In the genomic region with DNA sequence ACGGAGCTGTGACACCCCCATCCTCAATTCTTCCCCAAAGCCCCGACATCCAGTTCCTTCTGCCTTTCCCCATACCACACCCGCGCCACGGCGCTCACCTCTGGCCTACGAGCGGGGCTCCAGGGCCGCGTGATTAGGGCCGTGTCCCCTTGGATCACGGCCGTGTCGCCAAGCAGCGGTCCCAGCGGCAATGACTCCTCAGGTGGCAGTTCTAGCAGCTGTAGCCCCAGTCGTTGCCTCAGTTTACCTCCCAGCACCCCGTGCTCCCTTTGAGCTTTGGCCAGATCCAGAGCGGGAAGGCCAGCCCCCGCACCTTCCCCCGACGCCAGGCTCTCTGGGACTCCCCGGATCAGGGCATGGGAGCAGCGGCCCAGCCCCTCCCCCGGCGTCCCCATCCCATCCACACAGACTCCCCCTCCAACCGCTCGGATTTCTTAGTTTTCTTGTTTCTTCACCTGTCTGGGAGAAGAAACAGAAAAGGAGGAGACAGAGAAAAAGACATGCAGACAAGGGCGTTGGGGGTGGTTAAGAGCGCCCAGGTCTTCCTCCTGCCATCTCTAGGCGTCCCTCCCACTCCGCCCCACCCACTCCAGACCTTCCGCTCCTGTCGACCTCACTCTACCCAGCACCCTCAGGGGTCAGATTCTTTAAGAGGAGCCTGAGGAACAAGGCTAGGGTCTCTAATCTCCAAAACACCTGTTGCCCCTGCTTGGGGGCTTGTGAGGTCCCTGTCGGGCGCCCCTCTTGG, we compare ENCODE assay signal across 8 cellular contexts. TPM values are rescaled to one million over a fixed set of nuclear protein-coding genes. Genes with fewer than 3 reads are reported as not detected.
A peak's percentile ranks its signal among the peaks of the same experiment; 100 is the strongest.
DNase-seq lines count a peak whose midpoint lies in the region; ATAC-seq and TF ChIP-seq lines count a peak whose summit lies in the region.

Gene DDAH2 (minus strand): TSS at position 533 of the 748 bp plus-strand sequence. CDS start 138 bp downstream, at position 395.

- ATAC-seq in HG03135 (IDR thresholded peaks at IDR 0.05; ENCODE audit: unreplicated experiment) = no peak

- H3K4me3 Mint-ChIP-seq in activated CD4-positive, alpha-beta T cell treated with anti-CD3 and anti-CD28 coated beads, Interleukin-2, amount 10 ng/mL, durations not matched to agents 7 days and 5 days = peak within 1 kb of the TSS; percentile 85
- peak within 1 kb of the TSS; percentile 85 for H3K4me3 Mint-ChIP-seq in activated T-helper 2 cell treated with anti-CD3 and anti-CD28 coated beads, Interferon-gamma antibody, Interleukin-2, Interleukin-4, amounts not matched to agents 10 μg/mL and 5 μg/mL and 100 μg/mL, durations not matched to agents 14 hours and 24 hours and 36 hours (ENCODE audit: low read depth)

- H3K27me3 ChIP-seq in right atrium auricular region (no peaks in the 10 kb centered on the region), sigmoid colon (no peaks in the 10 kb centered on the region)

- peaks cover 47% of the 10 kb centered on the region for H3K36me3 Mint-ChIP-seq in activated CD4-positive, alpha-beta T cell treated with anti-CD3 and anti-CD28 coated beads, Interleukin-2, amount 10 ng/mL, durations not matched to agents 7 days and 5 days (ENCODE audit: low read depth)
- peaks cover 52% of the 10 kb centered on the region for H3K36me3 Mint-ChIP-seq in activated T-helper 2 cell treated with anti-CD3 and anti-CD28 coated beads, Interferon-gamma antibody, Interleukin-2, Interleukin-4, amounts not matched to agents 10 μg/mL and 5 μg/mL and 100 μg/mL, durations not matched to agents 14 hours and 24 hours and 36 hours (ENCODE audit: low read depth)

- peaks cover 78% of the 10 kb centered on the region for H3K4me1 Mint-ChIP-seq in activated CD4-positive, alpha-beta T cell treated with anti-CD3 and anti-CD28 coated beads, Interleukin-2, amount 10 ng/mL, durations not matched to agents 7 days and 5 days
- peaks cover 53% of the 10 kb centered on the region for H3K4me1 Mint-ChIP-seq in activated T-helper 2 cell treated with anti-CD3 and anti-CD28 coated beads, Interferon-gamma antibody, Interleukin-2, Interleukin-4, amounts not matched to agents 10 μg/mL and 5 μg/mL and 100 μg/mL, durations not matched to agents 14 hours and 24 hours and 36 hours (ENCODE audit: low read depth)

- TF ChIP-seq EP300 in sigmoid colon (IDR thresholded peaks at IDR 0.05) = no peak

- CTCF ChIA-PET in activated CD4-positive, alpha-beta T cell treated with anti-CD3 and anti-CD28 coated beads, Interleukin-2, amount 10 ng/mL, durations not matched to agents 7 days and 5 days (lab: Charles Lee) = interaction anchor here (0.6 to 4.2 kb wide), 18 partner anchors 9 to 134 kb away, joined by 3 to 16 read pairs (median 4); partner anchors contain the start of genes LY6G5C, MSH5, NEU1 and VARS1

- no peak for DNase-seq in activated CD4-positive, alpha-beta T cell treated with anti-CD3 and anti-CD28 coated beads, Interleukin-2, amount 10 ng/mL, durations not matched to agents 7 days and 5 days
- no peak for DNase-seq in activated CD4-positive, alpha-beta T cell treated with anti-CD3 and anti-CD28 coated beads, Interleukin-2, amount 50 U/mL, for 48 hours
- DNase-seq in activated T-helper 2 cell treated with anti-CD3 and anti-CD28 coated beads, Interferon-gamma antibody, Interleukin-2, Interleukin-4, amounts not matched to agents 10 μg/mL and 5 μg/mL and 100 μg/mL, durations not matched to agents 14 hours and 24 hours and 36 hours (ENCODE audit: low spot score) = no peak
- no peak for DNase-seq in right atrium auricular region (ENCODE audit: low spot score)
- DNase-seq in sigmoid colon = no peak
- no peak for DNase-seq in cerebellar nuclear complex (lab: John Stamatoyannopoulos, UW)
- no peak for DNase-seq in NCI-H82 (lab: John Stamatoyannopoulos, UW)

- H3K27ac ChIP-seq in right atrium auricular region = peak within 1 kb of the TSS; percentile 92 to 99
- H3K27ac ChIP-seq in sigmoid colon = peak within 1 kb of the TSS; percentile 96 to 99 (median 98)

- TF ChIP-seq POLR2A in sigmoid colon (IDR thresholded peaks at IDR 0.05) = no peak

- intact Hi-C loops in activated T-helper 2 cell treated with anti-CD3 and anti-CD28 coated beads, Interferon-gamma antibody, Interleukin-2, Interleukin-4, amounts not matched to agents 10 μg/mL and 5 μg/mL and 100 μg/mL, durations not matched to agents 14 hours and 24 hours and 36 hours (cut with micrococcal nuclease) = no loop called here
- intact Hi-C loops in sigmoid colon (cut with DNase I) = loop anchor here (1.0 to 5.0 kb wide), 3 partner anchors 26 to 102 kb away; partner anchors contain the start of genes ABHD16A and LY6G5C

- no peaks in the 10 kb centered on the region for H3K9me3 ChIP-seq in right atrium auricular region
- no peaks in the 10 kb centered on the region for H3K9me3 ChIP-seq in sigmoid colon

- no peaks in the 10 kb centered on the region for H3K9me3 Mint-ChIP-seq in activated CD4-positive, alpha-beta T cell treated with anti-CD3 and anti-CD28 coated beads, Interleukin-2, amount 10 ng/mL, durations not matched to agents 7 days and 5 days
- H3K9me3 Mint-ChIP-seq in activated T-helper 2 cell treated with anti-CD3 and anti-CD28 coated beads, Interferon-gamma antibody, Interleukin-2, Interleukin-4, amounts not matched to agents 10 μg/mL and 5 μg/mL and 100 μg/mL, durations not matched to agents 14 hours and 24 hours and 36 hours = no peaks in the 10 kb centered on the region

- H3K27me3 Mint-ChIP-seq in activated CD4-positive, alpha-beta T cell treated with anti-CD3 and anti-CD28 coated beads, Interleukin-2, amount 10 ng/mL, durations not matched to agents 7 days and 5 days = no peaks in the 10 kb centered on the region
- H3K27me3 Mint-ChIP-seq in activated T-helper 2 cell treated with anti-CD3 and anti-CD28 coated beads, Interferon-gamma antibody, Interleukin-2, Interleukin-4, amounts not matched to agents 10 μg/mL and 5 μg/mL and 100 μg/mL, durations not matched to agents 14 hours and 24 hours and 36 hours (ENCODE audit: low read depth) = no peaks in the 10 kb centered on the region

- H3K4me1 ChIP-seq in right atrium auricular region = peaks cover 0 to 35% of the 10 kb centered on the region in 2 donors
- peaks cover 0 to 33% (median 27%) of the 10 kb centered on the region in 4 donors for H3K4me1 ChIP-seq in sigmoid colon

- TF ChIP-seq CTCF in right atrium auricular region (IDR thresholded peaks at IDR 0.05) (peak in 1 of 2 donors; percentile 33), sigmoid colon (IDR thresholded peaks at IDR 0.05) (peak in 2 of 4 experiments; percentile 41 to 57)

- H3K36me3 ChIP-seq in right atrium auricular region (peaks cover 55% of the 10 kb centered on the region), sigmoid colon (peaks cover 32 to 56% (median 43%) of the 10 kb centered on the region in 4 donors)

- peak within 1 kb of the TSS; percentile 76 for H3K27ac Mint-ChIP-seq in activated CD4-positive, alpha-beta T cell treated with anti-CD3 and anti-CD28 coated beads, Interleukin-2, amount 10 ng/mL, durations not matched to agents 7 days and 5 days
- peak within 1 kb of the TSS; percentile 65 for H3K27ac Mint-ChIP-seq in activated T-helper 2 cell treated with anti-CD3 and anti-CD28 coated beads, Interferon-gamma antibody, Interleukin-2, Interleukin-4, amounts not matched to agents 10 μg/mL and 5 μg/mL and 100 μg/mL, durations not matched to agents 14 hours and 24 hours and 36 hours

- POLR2A ChIA-PET in activated CD4-positive, alpha-beta T cell treated with anti-CD3 and anti-CD28 coated beads, Interleukin-2, amount 10 ng/mL, durations not matched to agents 7 days and 5 days (lab: Charles Lee) = interaction anchor here (1.0 kb wide), 1 partner anchor 11 kb away, joined by 3 read pairs; no protein-coding TSS in a partner anchor

- H3K4me3 ChIP-seq in right atrium auricular region (peak within 1 kb of the TSS; percentile 68 to 82), sigmoid colon (peak within 1 kb of the TSS; percentile 78 to 95 (median 84))

- WGBS in sigmoid colon, 2 donors = 23 to 27% methylated on average over 36 of the region's 36 CpGs

RNA-seq across cellular contexts. Expression of gene DDAH2, which starts in this region (rescaled TPM):
- total RNA-seq in activated CD4-positive, alpha-beta T cell treated with anti-CD3 and anti-CD28 coated beads, Interleukin-2, amount 10 ng/mL, durations not matched to agents 7 days and 5 days = 10 to 100 TPM; 13.3 to 15.4 TPM
- 5.8 and 7.7 TPM in 2 replicates for total RNA-seq in activated T-helper 2 cell treated with anti-CD3 and anti-CD28 coated beads, Interferon-gamma antibody, Interleukin-2, Interleukin-4, amounts not matched to agents 10 μg/mL and 5 μg/mL and 100 μg/mL, durations not matched to agents 14 hours and 24 hours and 36 hours
- total RNA-seq in right atrium auricular region (10 to 100 TPM; 53.5 to 93.3 TPM), sigmoid colon (100 to 1,000 TPM in 2 of 4 donors, 10 to 100 TPM in 2; 86.7 to 146 (median 107) TPM)
- polyA plus RNA-seq in sigmoid colon = 100 to 1,000 TPM; 137 to 340 (median 213) TPM
